In the genomic region with DNA sequence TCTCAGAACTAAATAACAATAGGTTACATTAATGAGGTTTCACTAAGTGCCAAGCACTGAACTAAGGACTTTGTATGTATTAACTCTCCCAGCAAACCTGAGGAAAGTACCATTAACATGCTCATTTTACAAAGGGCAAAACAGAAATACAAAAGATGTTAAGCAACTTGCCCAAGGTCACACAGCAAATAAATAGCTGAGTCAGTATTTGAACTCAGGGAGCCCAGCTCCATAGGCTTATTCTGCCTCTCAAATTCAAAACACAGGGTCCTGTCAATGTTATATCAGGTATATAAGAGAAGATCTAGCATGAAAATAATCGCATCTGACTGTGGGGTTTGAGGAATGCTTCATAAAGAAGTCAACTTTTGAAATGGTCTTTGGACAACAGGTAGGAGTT, we compare ENCODE assay signal across 30 cellular contexts. TPM values are rescaled to one million over a fixed set of nuclear protein-coding genes. Genes with fewer than 3 reads are reported as not detected.
DNase-seq lines count a peak whose midpoint lies in the region; ATAC-seq and TF ChIP-seq lines count a peak whose summit lies in the region.
"Had no signal": no experiment of that assay in that cellular context is flagged by ENCODE, and none has a peak within 500 bp of the region (broad histone marks: within the 10 kb centered on the region; RNA-seq: fewer than 3 reads in every experiment).

No MANE protein-coding gene starts in this region.

- H3K9me3 Mint-ChIP-seq in nephron: peaks cover 12% of the 10 kb centered on the region

- TF ChIP-seq POLR2A in IMR-90 (IDR thresholded peaks at IDR 0.05; ENCODE audit: low read depth, low read length) (no peak), adrenal gland (IDR thresholded peaks at IDR 0.05) (no peak)

- no TSS peak for BruUV-seq in IMR-90 (replicated peaks; lab: Mats Ljungman, UMichigan)

- H4K5ac ChIP-seq in IMR-90 (ENCODE audit: low read depth, low read length): peak overlapping the region; percentile 9; the same call in 1 of the 2 replicates

- no peak for TF ChIP-seq CTCF in IMR-90 (conservative IDR thresholded peaks at IDR 0.05; ENCODE audit: low read depth, low read length)
- TF ChIP-seq CTCF in coronary artery (IDR thresholded peaks at IDR 0.05): no peak
- no peak for TF ChIP-seq CTCF in nephron (IDR thresholded peaks at IDR 0.05; ENCODE audit: unreplicated experiment in 3 of 3)
- TF ChIP-seq CTCF in tibial artery (IDR thresholded peaks at IDR 0.05): no peak
- no peak for TF ChIP-seq CTCF in adrenal gland (IDR thresholded peaks at IDR 0.05)

- no peak overlapping the region for H2AFZ ChIP-seq in IMR-90 (replicated peaks; ENCODE audit: low read length, poor library complexity)

- H2BK15ac ChIP-seq in IMR-90 (ENCODE audit: low read depth, low read length): peak overlapping the region; percentile 88; the same call in 2 of the 3 replicates

- no CpG with 5 or more reads among the region's 1 CpG for WGBS in IMR-90 (ENCODE audit: extremely low coverage in 2 of 2, insufficient read length in 1 of 2), 2 experiments
- 79 to 96% (median 86%) methylated on average over 1 of the region's 1 CpG for WGBS in adrenal gland, 4 donors

- peak overlapping the region; percentile 80; the same call in 1 of the 2 replicates for H3K23ac ChIP-seq in IMR-90 (ENCODE audit: low read depth, low read length)

- H3K4me3 ChIP-seq in IMR-90 (ENCODE audit: insufficient read depth, low read depth, low read length): no peak overlapping the region
- no peak overlapping the region for H3K4me3 ChIP-seq in coronary artery
- no peak overlapping the region for H3K4me3 ChIP-seq in tibial artery
- no peak overlapping the region for H3K4me3 ChIP-seq in adrenal gland
- H3K4me3 ChIP-seq: Peyer's patch, suprapubic skin had no signal

- peak overlapping the region; percentile 71 for H2BK20ac ChIP-seq in IMR-90 (ENCODE audit: low read depth, low read length)

- H3K27me3 Mint-ChIP-seq in nephron (ENCODE audit: low read depth): no peaks in the 10 kb centered on the region

- dilution Hi-C loops in IMR-90 (cut with HindIII; ENCODE audit: low sequenced_read_pairs, unreplicated experiment): no loop called here

- H3K27ac ChIP-seq in IMR-90 (ENCODE audit: insufficient read depth, low read length) (no peak overlapping the region), coronary artery (peak overlapping the region; percentile 67 to 80), tibial artery (peak overlapping the region; percentile 72 to 83), adrenal gland (peak overlapping the region in 1 of 5 donors; percentile 1)
- H3K27ac ChIP-seq: Peyer's patch, suprapubic skin had no signal

- peaks cover 58% of the 10 kb centered on the region for H3K4me1 Mint-ChIP-seq in nephron
- H3K4me1 Mint-ChIP-seq: naive thymus-derived CD8-positive, alpha-beta T cell had no signal

- CTCF ChIA-PET in IMR-90 (lab: Yijun Ruan, JAX): no interaction called here

- H2BK120ac ChIP-seq in IMR-90 (ENCODE audit: low read depth, low read length): peak overlapping the region; percentile 63

- no peak overlapping the region for H3K56ac ChIP-seq in IMR-90 (ENCODE audit: extremely low read depth, insufficient read depth, low read length)

- no peaks in the 10 kb centered on the region for H3K36me3 ChIP-seq in IMR-90 (ENCODE audit: control insufficient read depth, insufficient read depth, low read length)
- no peaks in the 10 kb centered on the region for H3K36me3 ChIP-seq in tibial artery
- no peaks in the 10 kb centered on the region for H3K36me3 ChIP-seq in adrenal gland (replicated peaks in 1 of 2)
- H3K36me3 ChIP-seq: BE2C, Peyer's patch, suprapubic skin had no signal

- H3K4ac ChIP-seq in IMR-90 (ENCODE audit: low read depth, low read length): peak overlapping the region; percentile 62; the same call in 1 of the 2 replicates

- peak overlapping the region; percentile 75 for H4K91ac ChIP-seq in IMR-90 (ENCODE audit: insufficient read depth, low read depth, low read length)

- peak overlapping the region; percentile 84 for H2BK5ac ChIP-seq in IMR-90 (ENCODE audit: low read depth, low read length, poor library complexity, severe bottlenecking)

- TF ChIP-seq RAD21 in IMR-90 (IDR thresholded peaks at IDR 0.05; ENCODE audit: low read length): no peak

- H3K4me2 ChIP-seq in IMR-90 (ENCODE audit: low read depth, low read length): no peak overlapping the region

- H3K9me1 ChIP-seq in IMR-90 (ENCODE audit: insufficient read depth, low read length): peaks cover 20% of the 10 kb centered on the region

- no peak for ATAC-seq in IMR-90 (ENCODE audit: low read depth)
- ATAC-seq in HG03520 (IDR thresholded peaks at IDR 0.05; ENCODE audit: unreplicated experiment): no peak
- no peak for ATAC-seq in GM19023 (IDR thresholded peaks at IDR 0.05; ENCODE audit: unreplicated experiment)
- ATAC-seq: activated CD8-positive, alpha-beta T cell treated with anti-CD3 and anti-CD28 coated beads for 36 hours; HCT116; naive thymus-derived CD8-positive, alpha-beta T cell had no signal

- no peaks in the 10 kb centered on the region for H3K79me1 ChIP-seq in IMR-90 (ENCODE audit: low read depth in 1 of 2, low read length in 2 of 2)

- H4K20me1 ChIP-seq in IMR-90 (ENCODE audit: insufficient read depth, low read length): no peaks in the 10 kb centered on the region

- H3K27ac Mint-ChIP-seq in nephron: peak overlapping the region; percentile 98
- H3K27ac Mint-ChIP-seq: activated CD8-positive, alpha-beta T cell treated with anti-CD3 and anti-CD28 coated beads for 36 hours; activated T-helper 2 cell treated with anti-CD3 and anti-CD28 coated beads, Interferon-gamma antibody, Interleukin-2, Interleukin-4, amounts not matched to agents 10 μg/mL and 5 μg/mL and 100 μg/mL, durations not matched to agents 14 hours and 24 hours and 36 hours; naive thymus-derived CD8-positive, alpha-beta T cell; T-helper 2 cell treated with Interferon-gamma antibody and Interleukin-4, amounts not matched to agents 5 μg/mL and 100 μg/mL, for 36 hours had no signal

- POLR2A ChIA-PET in IMR-90 (lab: Charles Lee; ENCODE audit: unreplicated experiment): no interaction called here

- peak overlapping the region; percentile 45 to 68; a peak in 3 of 4 replicates for H4K8ac ChIP-seq in IMR-90 (ENCODE audit: low read depth in 2 of 2, low read length in 2 of 2)

- no peak overlapping the region for H3K9ac ChIP-seq in IMR-90 (ENCODE audit: low read depth, low read length)

- H3K27me3 ChIP-seq in IMR-90 (ENCODE audit: control insufficient read depth, insufficient read depth, low read length): no peaks in the 10 kb centered on the region
- H3K27me3 ChIP-seq in tibial artery: no peaks in the 10 kb centered on the region
- no peaks in the 10 kb centered on the region for H3K27me3 ChIP-seq in adrenal gland
- H3K27me3 ChIP-seq: BE2C, Peyer's patch, suprapubic skin had no signal

- no peak for DNase-seq in IMR-90
- DNase-seq in coronary artery (ENCODE audit: low spot score): no peak
- DNase-seq in tibial artery: no peak
- DNase-seq in NCI-H1930 (lab: John Stamatoyannopoulos, UW): no peak
- DNase-seq in adrenal gland: no peak
- DNase-seq: activated CD4-positive, alpha-beta T cell treated with anti-CD3 and anti-CD28 coated beads for 1 hour; activated CD8-positive, alpha-beta T cell treated with anti-CD3 and anti-CD28 coated beads for 36 hours; activated naive CD4-positive, alpha-beta T cell treated with anti-CD3 and anti-CD28 coated beads, Interleukin-2, amount 50 U/mL, for 16 hours; amniotic stem cell; BE2C; COR-L47; DND-41; effector CD4-positive, alpha-beta T cell; GF-D8; naive thymus-derived CD8-positive, alpha-beta T cell; NCI-H1092; NCI-H748 treated with DMSO at 0.1 percent for 48 hours; occipital lobe; Peyer's patch; retina; SHP77 treated with DMSO at 0.1 percent for 48 hours; stimulated activated CD4-positive, alpha-beta T cell treated with anti-CD3 and anti-CD28 coated beads, Interleukin-1b, Interleukin-23, amount 100 ng/mL, for 48 hours; stimulated activated naive CD4-positive, alpha-beta T cell treated with Interleukin-2 at 50 U/mL for 16 hours had no signal

- peak overlapping the region; percentile 69 for H3K18ac ChIP-seq in IMR-90 (ENCODE audit: low read depth, low read length)

- no peak overlapping the region for H3K4me3 Mint-ChIP-seq in nephron
- H3K4me3 Mint-ChIP-seq: activated CD8-positive, alpha-beta T cell treated with anti-CD3 and anti-CD28 coated beads for 36 hours; naive thymus-derived CD8-positive, alpha-beta T cell; T-helper 2 cell treated with Interferon-gamma antibody and Interleukin-4, amounts not matched to agents 5 μg/mL and 100 μg/mL, for 36 hours had no signal

- no peaks in the 10 kb centered on the region for H3K36me3 Mint-ChIP-seq in nephron (ENCODE audit: low read depth)

- H3K9me3 ChIP-seq in IMR-90 (ENCODE audit: control insufficient read depth, insufficient read depth, low read length) (no peaks in the 10 kb centered on the region), tibial artery (no peaks in the 10 kb centered on the region), adrenal gland (replicated peaks in 1 of 3) (no peaks in the 10 kb centered on the region)
- H3K9me3 ChIP-seq: BE2C, Peyer's patch, suprapubic skin had no signal

- peak overlapping the region; percentile 64; the same call in 1 of the 2 replicates for H3K14ac ChIP-seq in IMR-90 (replicated peaks; ENCODE audit: low read depth, low read length)

- H2AK9ac ChIP-seq in IMR-90 (replicated peaks; ENCODE audit: low read depth, low read length, poor library complexity): no peak overlapping the region

- in situ Hi-C loops in IMR-90 (cut with MboI; ENCODE audit: low sequenced_read_pairs): no loop called here

- intact Hi-C loops in IMR-90 (cut with micrococcal nuclease) (no loop called here), tibial artery (cut with DNase I; ENCODE audit: low total_unique reads) (no loop called here), adrenal gland (cut with DNase I) (no loop called here)

- peak overlapping the region; percentile 82; the same call in 1 of the 2 replicates for H2AK5ac ChIP-seq in IMR-90 (ENCODE audit: low read depth, low read length)

- H3K4me1 ChIP-seq in IMR-90 (ENCODE audit: control insufficient read depth, insufficient read depth, low read length) (peaks cover 20% of the 10 kb centered on the region), tibial artery (peaks cover 0 to 80% (median 47%) of the 10 kb centered on the region in 4 donors), adrenal gland (replicated peaks in 1 of 2) (peaks cover 24 to 37% of the 10 kb centered on the region in 2 donors)

RNA-seq across cellular contexts. Expression of a gene that starts 29.7 kb away (rescaled TPM):
- total RNA-seq in IMR-90 (2012; rRNA removed): 61.7 and 62.9 TPM in 2 replicates
- polyA plus RNA-seq in IMR-90 (2012; rRNA removed): 10.8 and 17.4 TPM in 2 replicates
- 4.8 and 6.4 TPM in 2 replicates for polyA plus RNA-seq in IMR-90 (2012; cell fraction: cytosol; rRNA removed)
- polyA plus RNA-seq in IMR-90 (2012; cell fraction: nucleus; rRNA removed; ENCODE audit: low replicate concordance): 1.6 and 12.4 TPM in 2 replicates
- 10 to 100 TPM; 10.9 to 52.9 (median 22.5) TPM for total RNA-seq in adrenal gland
- 10 to 100 TPM in 2 of 3 donors, 1 to 10 TPM in 1; 7.8 to 13.7 (median 11.7) TPM for polyA plus RNA-seq in adrenal gland
- total RNA-seq: naive thymus-derived CD8-positive, alpha-beta T cell had no signal
- polyA plus RNA-seq: naive thymus-derived CD8-positive, alpha-beta T cell had no signal
